8 cellular contexts compared by ENCODE assay signal in genomic region chr3:152183473-152183872, GRCh38.
DNase-seq lines count a peak whose midpoint lies in the region; ATAC-seq lines count a peak whose summit lies in the region.

No MANE protein-coding gene starts in this region.

- no peak overlapping the region for H3K4me3 ChIP-seq in NT2/D1 (ENCODE audit: insufficient read length, low read depth)
- no peak overlapping the region for H3K4me3 ChIP-seq in right cardiac atrium (ENCODE audit: low read length)

- H3K36me3 ChIP-seq in NT2/D1 (ENCODE audit: insufficient read depth, insufficient read length, low read length): no peaks in the 10 kb centered on the region

- ATAC-seq in HG02870 (IDR thresholded peaks at IDR 0.05; ENCODE audit: unreplicated experiment) (peak; percentile 50), right cardiac atrium (peak; percentile 80 to 82), HG03025 (IDR thresholded peaks at IDR 0.05; ENCODE audit: low FRiP score, unreplicated experiment) (no peak)

- H3K27me3 ChIP-seq in NT2/D1 (ENCODE audit: insufficient read depth, insufficient read length): no peaks in the 10 kb centered on the region
- no peaks in the 10 kb centered on the region for H3K27me3 ChIP-seq in right cardiac atrium (ENCODE audit: control insufficient read depth, insufficient read depth)

- H3K9ac ChIP-seq in NT2/D1 (ENCODE audit: insufficient read length, low read depth): no peak overlapping the region

- intact Hi-C loops in right cardiac atrium (cut with DNase I): loop anchor here in 1 of 4 donors (5.0 kb wide), 1 partner anchor 259 kb away; no protein-coding TSS in a partner anchor

- DNase-seq in NCI-H748 (lab: John Stamatoyannopoulos, UW; ENCODE audit: unreplicated experiment): peak; percentile 17
- no peak for DNase-seq in NCI-H748 treated with DMSO at 0.1 percent for 48 hours (lab: John Stamatoyannopoulos, UW)
- DNase-seq in NT2/D1 (ENCODE audit: low read depth, low spot score): peak; percentile 9
- peak; percentile 22 for DNase-seq in activated T-helper 9 cell treated with anti-CD3 and anti-CD28 coated beads, Interleukin-2, amount 50 U/mL, for 16 hours (ENCODE audit: low read depth)
- peak in 2 of 3 donors; percentile 32 to 62 for DNase-seq in right cardiac atrium
- DNase-seq in stimulated activated CD4-positive, alpha-beta T cell treated with anti-CD3 and anti-CD28 coated beads, Interleukin-4, amount 100 ng/mL, for 1 hour: peak; percentile 39

- no peaks in the 10 kb centered on the region for H3K9me3 ChIP-seq in NT2/D1 (ENCODE audit: insufficient read depth, low read length)
- H3K9me3 ChIP-seq in right cardiac atrium (ENCODE audit: control insufficient read depth, low read length): no peaks in the 10 kb centered on the region

- H3K4me1 ChIP-seq in NT2/D1 (ENCODE audit: insufficient read depth, insufficient read length) (no peaks in the 10 kb centered on the region), right cardiac atrium (ENCODE audit: control insufficient read depth, insufficient read depth, low read length) (no peaks in the 10 kb centered on the region)

- WGBS in right cardiac atrium: 47% methylated on average over 4 of the region's 4 CpGs

- H3K27ac ChIP-seq in right cardiac atrium (ENCODE audit: low read length): no peak overlapping the region
